Comparison of ENCODE assay signal across 1 cellular context in genomic region chr19:41929536-41930071, GRCh38.
TF ChIP-seq lines count a peak whose summit lies in the region.

No MANE protein-coding gene starts in this region.

TF ChIP-seq in GM12878, 131 proteins besides CTCF, POLR2A, EP300 and RAD21:
- TF ChIP-seq, protein P1, sequence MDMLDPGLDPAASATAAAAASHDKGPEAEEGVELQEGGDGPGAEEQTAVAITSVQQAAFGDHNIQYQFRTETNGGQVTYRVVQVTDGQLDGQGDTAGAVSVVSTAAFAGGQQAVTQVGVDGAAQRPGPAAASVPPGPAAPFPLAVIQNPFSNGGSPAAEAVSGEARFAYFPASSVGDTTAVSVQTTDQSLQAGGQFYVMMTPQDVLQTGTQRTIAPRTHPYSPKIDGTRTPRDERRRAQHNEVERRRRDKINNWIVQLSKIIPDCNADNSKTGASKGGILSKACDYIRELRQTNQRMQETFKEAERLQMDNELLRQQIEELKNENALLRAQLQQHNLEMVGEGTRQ (IDR thresholded peaks at IDR 0.05; ENCODE audit: borderline replicate concordance, low read depth, low read length), result no peak
- peak; percentile 37 for TF ChIP-seq SUZ12 (IDR thresholded peaks at IDR 0.05; ENCODE audit: unreplicated experiment)
